Comparison of ENCODE assay signal across 10 cellular contexts in genomic region chr11:3163241-3163981, GRCh38. TPM values are rescaled to one million over a fixed set of nuclear protein-coding genes. Genes with fewer than 3 reads are reported as not detected.
DNase-seq lines count a peak whose midpoint lies in the region; ATAC-seq, FAIRE-seq and TF ChIP-seq lines count a peak whose summit lies in the region.
"Had no signal": no experiment of that assay in that cellular context is flagged by ENCODE, and none has a peak within 500 bp of the region (broad histone marks: within the 10 kb centered on the region; RNA-seq: fewer than 3 reads in every experiment).

No MANE protein-coding gene starts in this region.

- no TSS peak for BruUV-seq in A673 (replicated peaks; lab: Mats Ljungman, UMichigan)

- FAIRE-seq in urothelium cell line (lab: Jason Lieb, UNC) = no peak
- FAIRE-seq: colon had no signal

- H3K4me3 ChIP-seq in A673 (ENCODE audit: low read depth, low read length, poor library complexity, severe bottlenecking) (peak overlapping the region; percentile 59), colonic mucosa (peak overlapping the region; percentile 72), muscle layer of duodenum (ENCODE audit: low read depth in 1 of 2, low read length in 2 of 2) (peak overlapping the region; percentile 87)
- H3K4me3 ChIP-seq in Jurkat, Clone E6-1 (ENCODE audit: low read length) = peak overlapping the region; percentile 91

- no peaks in the 10 kb centered on the region for H3K9me3 ChIP-seq in A673 (ENCODE audit: low read depth, low read length, poor library complexity, severe bottlenecking)
- H3K9me3 ChIP-seq in colonic mucosa = no peaks in the 10 kb centered on the region
- no peaks in the 10 kb centered on the region for H3K9me3 ChIP-seq in muscle layer of duodenum (ENCODE audit: control insufficient read depth in 1 of 2, low read length in 2 of 2)

- intact Hi-C loops in A673 (cut with micrococcal nuclease; ENCODE audit: unreplicated experiment) (no loop called here), colonic mucosa (cut with DNase I) (no loop called here)

- H3K27me3 ChIP-seq in A673 (replicated peaks; ENCODE audit: insufficient read depth, low read depth, low read length, poor library complexity) (no peaks in the 10 kb centered on the region), colonic mucosa (no peaks in the 10 kb centered on the region), muscle layer of duodenum (ENCODE audit: low read depth, low read length) (no peaks in the 10 kb centered on the region)

- ATAC-seq in GM21528 (IDR thresholded peaks at IDR 0.05; ENCODE audit: low FRiP score, unreplicated experiment) (no peak), GM19035 (IDR thresholded peaks at IDR 0.05; ENCODE audit: unreplicated experiment) (no peak), HG03139 (IDR thresholded peaks at IDR 0.05; ENCODE audit: unreplicated experiment) (no peak)

- TF ChIP-seq CTCF in A673 (conservative IDR thresholded peaks at IDR 0.05; ENCODE audit: low read depth, low read length) (no peak), colonic mucosa (IDR thresholded peaks at IDR 0.05) (no peak)

- H3K36me3 ChIP-seq in A673 (ENCODE audit: insufficient read depth, low read length, poor library complexity, severe bottlenecking) = no peaks in the 10 kb centered on the region
- H3K36me3 ChIP-seq in colonic mucosa = no peaks in the 10 kb centered on the region
- H3K36me3 ChIP-seq in muscle layer of duodenum (ENCODE audit: control insufficient read depth in 1 of 2, insufficient read depth in 2 of 2, low read length in 2 of 2) = no peaks in the 10 kb centered on the region

- POLR2A ChIA-PET in A673 (lab: Charles Lee; ENCODE audit: low non-redundant PET) = no interaction called here

- H3K27ac ChIP-seq in A673 (ENCODE audit: low read depth, low read length, poor library complexity, severe bottlenecking) (no peak overlapping the region), colonic mucosa (no peak overlapping the region), muscle layer of duodenum (ENCODE audit: low read length) (peak overlapping the region; percentile 45)

- H3K9ac ChIP-seq in colonic mucosa (ENCODE audit: low read depth in 2 of 2, low read length in 2 of 2) = peak overlapping the region; percentile 46 to 65

- peaks cover 17% of the 10 kb centered on the region for H3K4me1 ChIP-seq in A673 (ENCODE audit: insufficient read depth, low read length, poor library complexity, severe bottlenecking)
- peaks cover 16% of the 10 kb centered on the region for H3K4me1 ChIP-seq in colonic mucosa
- peaks cover 19 to 51% of the 10 kb centered on the region in 2 donors for H3K4me1 ChIP-seq in muscle layer of duodenum (ENCODE audit: control insufficient read depth in 1 of 2, insufficient read depth in 2 of 2, low read length in 2 of 2)

- CTCF ChIA-PET in A673 (lab: Charles Lee) = no interaction called here

- DNase-seq in A673 (ENCODE audit: low spot score) (no peak), colonic mucosa (no peak), urothelium cell line (ENCODE audit: low spot score) (no peak)
- DNase-seq in Jurkat, Clone E6-1 (ENCODE audit: low read depth, low spot score) = peak; percentile 93
- DNase-seq: NCI-H1092 treated with DMSO at 0.1 percent for 48 hours had no signal

RNA-seq across cellular contexts. Expression of gene OSBPL5, which starts 1.7 kb away (rescaled TPM):
- total RNA-seq in A673 (2021) (28.4 and 30.1 TPM in 2 replicates), colonic mucosa (10 to 100 TPM; 34.0 to 69.5 TPM)
- 19.0 TPM for polyA plus RNA-seq in Jurkat, Clone E6-1 (2012; ENCODE audit: insufficient read depth, insufficient read length)

RNA-seq across cellular contexts. Expression of gene MRGPRG, which starts 55.2 kb away (rescaled TPM):
- not detected in 2 replicates for total RNA-seq in A673 (2021)
- not detected for polyA plus RNA-seq in Jurkat, Clone E6-1 (2012; ENCODE audit: insufficient read depth, insufficient read length)
- total RNA-seq in colonic mucosa = not detected
